In genomic region chr1:31931241-31932225, GRCh38 we compare ENCODE assay signal across 1 cellular context.
TF ChIP-seq lines count a peak whose summit lies in the region.

No MANE protein-coding gene starts in this region.

TF ChIP-seq in K562, 482 proteins besides CTCF, POLR2A, EP300 and RAD21 (continued from another document and continues in another):
- TF ChIP-seq JUND (IDR thresholded peaks at IDR 0.05; ENCODE audit: borderline replicate concordance, low read depth, low read length) (peak; percentile 94), JUND (tag; IDR thresholded peaks at IDR 0.05; ENCODE audit: borderline replicate concordance, low read depth, low read length) (peak; percentile 90), POLR2AphosphoS5 (IDR thresholded peaks at IDR 0.05; ENCODE audit: control insufficient read depth, insufficient read depth, low read depth, low read length) (no peak), ZNF699 (CRISPR knock-in tag; IDR thresholded peaks at IDR 0.05; ENCODE audit: insufficient replicate concordance) (no peak), MAFK (IDR thresholded peaks at IDR 0.05; ENCODE audit: low read length) (no peak; the same call in 1 of the 2 replicates), XRCC5 (IDR thresholded peaks at IDR 0.05; ENCODE audit: low read depth, low read length) (no peak), PML (IDR thresholded peaks at IDR 0.05; ENCODE audit: low read length) (0 out of 2 replicates have a peak, but pooled peaks have one; percentile 30), TBP (optimal IDR thresholded peaks at IDR 0.05; ENCODE audit: low read depth, low read length) (no peak), HBP1 (CRISPR knock-in tag; IDR thresholded peaks at IDR 0.05) (no peak), PKNOX1 (IDR thresholded peaks at IDR 0.05) (peak; percentile 36; the same call in 1 of the 2 replicates), ZNF277 (CRISPR knock-in tag; IDR thresholded peaks at IDR 0.05; ENCODE audit: borderline replicate concordance) (no peak), TAF7 (tag; IDR thresholded peaks at IDR 0.05) (no peak), NFRKB (IDR thresholded peaks at IDR 0.05; ENCODE audit: low read depth) (no peak), CEBPZ (IDR thresholded peaks at IDR 0.05; ENCODE audit: borderline replicate concordance, low read depth, low read length) (no peak), BRF2 (IDR thresholded peaks at IDR 0.05; ENCODE audit: borderline replicate concordance, insufficient read depth, insufficient read length) (no peak), RBM15 (IDR thresholded peaks at IDR 0.05; ENCODE audit: insufficient read depth, low read length) (no peak), ZNF551 (CRISPR knock-in tag; IDR thresholded peaks at IDR 0.05) (no peak), MEIS2 (IDR thresholded peaks at IDR 0.05; ENCODE audit: partially characterized antibody) (peak; percentile 51), TAL1 (IDR thresholded peaks at IDR 0.05) (no peak), GABPB2 (CRISPR knock-in tag; conservative IDR thresholded peaks at IDR 0.05) (no peak), CSDE1 (IDR thresholded peaks at IDR 0.05) (no peak), GABPA (tag; conservative IDR thresholded peaks at IDR 0.05; ENCODE audit: low read depth) (no peak), NR2C2 (CRISPR knock-in tag; IDR thresholded peaks at IDR 0.05) (no peak), NR2C2 (tag; IDR thresholded peaks at IDR 0.05) (no peak), HSF4 (CRISPR knock-in tag; IDR thresholded peaks at IDR 0.05; ENCODE audit: borderline replicate concordance) (no peak), ZNF316 (IDR thresholded peaks at IDR 0.05) (0 out of 2 replicates have a peak, but pooled peaks have one; percentile 40), ZNF146 (CRISPR knock-in tag; IDR thresholded peaks at IDR 0.05; ENCODE audit: unreplicated experiment) (no peak), ETS1 (conservative IDR thresholded peaks at IDR 0.05; ENCODE audit: control insufficient read depth, low read depth, low read length) (no peak), ZNF512 (tag; IDR thresholded peaks at IDR 0.05) (no peak), ZNF232 (CRISPR knock-in tag; IDR thresholded peaks at IDR 0.05) (no peak)
- TF ChIP-seq, protein P1, sequence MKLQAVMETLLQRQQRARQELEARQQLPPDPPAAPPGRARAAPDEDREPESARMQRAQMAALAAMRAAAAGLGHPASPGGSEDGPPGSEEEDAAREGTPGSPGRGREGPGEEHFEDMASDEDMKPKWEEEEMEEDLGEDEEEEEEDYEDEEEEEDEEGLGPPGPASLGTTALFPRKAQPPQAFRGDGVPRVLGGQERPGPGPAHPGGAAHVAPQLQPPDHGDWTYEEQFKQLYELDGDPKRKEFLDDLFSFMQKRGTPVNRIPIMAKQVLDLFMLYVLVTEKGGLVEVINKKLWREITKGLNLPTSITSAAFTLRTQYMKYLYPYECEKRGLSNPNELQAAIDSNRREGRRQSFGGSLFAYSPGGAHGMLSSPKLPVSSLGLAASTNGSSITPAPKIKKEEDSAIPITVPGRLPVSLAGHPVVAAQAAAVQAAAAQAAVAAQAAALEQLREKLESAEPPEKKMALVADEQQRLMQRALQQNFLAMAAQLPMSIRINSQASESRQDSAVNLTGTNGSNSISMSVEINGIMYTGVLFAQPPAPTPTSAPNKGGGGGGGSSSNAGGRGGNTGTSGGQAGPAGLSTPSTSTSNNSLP (IDR thresholded peaks at IDR 0.05; ENCODE audit: borderline replicate concordance, low read depth, low read length): peak; percentile 78
- TF ChIP-seq, protein P2, sequence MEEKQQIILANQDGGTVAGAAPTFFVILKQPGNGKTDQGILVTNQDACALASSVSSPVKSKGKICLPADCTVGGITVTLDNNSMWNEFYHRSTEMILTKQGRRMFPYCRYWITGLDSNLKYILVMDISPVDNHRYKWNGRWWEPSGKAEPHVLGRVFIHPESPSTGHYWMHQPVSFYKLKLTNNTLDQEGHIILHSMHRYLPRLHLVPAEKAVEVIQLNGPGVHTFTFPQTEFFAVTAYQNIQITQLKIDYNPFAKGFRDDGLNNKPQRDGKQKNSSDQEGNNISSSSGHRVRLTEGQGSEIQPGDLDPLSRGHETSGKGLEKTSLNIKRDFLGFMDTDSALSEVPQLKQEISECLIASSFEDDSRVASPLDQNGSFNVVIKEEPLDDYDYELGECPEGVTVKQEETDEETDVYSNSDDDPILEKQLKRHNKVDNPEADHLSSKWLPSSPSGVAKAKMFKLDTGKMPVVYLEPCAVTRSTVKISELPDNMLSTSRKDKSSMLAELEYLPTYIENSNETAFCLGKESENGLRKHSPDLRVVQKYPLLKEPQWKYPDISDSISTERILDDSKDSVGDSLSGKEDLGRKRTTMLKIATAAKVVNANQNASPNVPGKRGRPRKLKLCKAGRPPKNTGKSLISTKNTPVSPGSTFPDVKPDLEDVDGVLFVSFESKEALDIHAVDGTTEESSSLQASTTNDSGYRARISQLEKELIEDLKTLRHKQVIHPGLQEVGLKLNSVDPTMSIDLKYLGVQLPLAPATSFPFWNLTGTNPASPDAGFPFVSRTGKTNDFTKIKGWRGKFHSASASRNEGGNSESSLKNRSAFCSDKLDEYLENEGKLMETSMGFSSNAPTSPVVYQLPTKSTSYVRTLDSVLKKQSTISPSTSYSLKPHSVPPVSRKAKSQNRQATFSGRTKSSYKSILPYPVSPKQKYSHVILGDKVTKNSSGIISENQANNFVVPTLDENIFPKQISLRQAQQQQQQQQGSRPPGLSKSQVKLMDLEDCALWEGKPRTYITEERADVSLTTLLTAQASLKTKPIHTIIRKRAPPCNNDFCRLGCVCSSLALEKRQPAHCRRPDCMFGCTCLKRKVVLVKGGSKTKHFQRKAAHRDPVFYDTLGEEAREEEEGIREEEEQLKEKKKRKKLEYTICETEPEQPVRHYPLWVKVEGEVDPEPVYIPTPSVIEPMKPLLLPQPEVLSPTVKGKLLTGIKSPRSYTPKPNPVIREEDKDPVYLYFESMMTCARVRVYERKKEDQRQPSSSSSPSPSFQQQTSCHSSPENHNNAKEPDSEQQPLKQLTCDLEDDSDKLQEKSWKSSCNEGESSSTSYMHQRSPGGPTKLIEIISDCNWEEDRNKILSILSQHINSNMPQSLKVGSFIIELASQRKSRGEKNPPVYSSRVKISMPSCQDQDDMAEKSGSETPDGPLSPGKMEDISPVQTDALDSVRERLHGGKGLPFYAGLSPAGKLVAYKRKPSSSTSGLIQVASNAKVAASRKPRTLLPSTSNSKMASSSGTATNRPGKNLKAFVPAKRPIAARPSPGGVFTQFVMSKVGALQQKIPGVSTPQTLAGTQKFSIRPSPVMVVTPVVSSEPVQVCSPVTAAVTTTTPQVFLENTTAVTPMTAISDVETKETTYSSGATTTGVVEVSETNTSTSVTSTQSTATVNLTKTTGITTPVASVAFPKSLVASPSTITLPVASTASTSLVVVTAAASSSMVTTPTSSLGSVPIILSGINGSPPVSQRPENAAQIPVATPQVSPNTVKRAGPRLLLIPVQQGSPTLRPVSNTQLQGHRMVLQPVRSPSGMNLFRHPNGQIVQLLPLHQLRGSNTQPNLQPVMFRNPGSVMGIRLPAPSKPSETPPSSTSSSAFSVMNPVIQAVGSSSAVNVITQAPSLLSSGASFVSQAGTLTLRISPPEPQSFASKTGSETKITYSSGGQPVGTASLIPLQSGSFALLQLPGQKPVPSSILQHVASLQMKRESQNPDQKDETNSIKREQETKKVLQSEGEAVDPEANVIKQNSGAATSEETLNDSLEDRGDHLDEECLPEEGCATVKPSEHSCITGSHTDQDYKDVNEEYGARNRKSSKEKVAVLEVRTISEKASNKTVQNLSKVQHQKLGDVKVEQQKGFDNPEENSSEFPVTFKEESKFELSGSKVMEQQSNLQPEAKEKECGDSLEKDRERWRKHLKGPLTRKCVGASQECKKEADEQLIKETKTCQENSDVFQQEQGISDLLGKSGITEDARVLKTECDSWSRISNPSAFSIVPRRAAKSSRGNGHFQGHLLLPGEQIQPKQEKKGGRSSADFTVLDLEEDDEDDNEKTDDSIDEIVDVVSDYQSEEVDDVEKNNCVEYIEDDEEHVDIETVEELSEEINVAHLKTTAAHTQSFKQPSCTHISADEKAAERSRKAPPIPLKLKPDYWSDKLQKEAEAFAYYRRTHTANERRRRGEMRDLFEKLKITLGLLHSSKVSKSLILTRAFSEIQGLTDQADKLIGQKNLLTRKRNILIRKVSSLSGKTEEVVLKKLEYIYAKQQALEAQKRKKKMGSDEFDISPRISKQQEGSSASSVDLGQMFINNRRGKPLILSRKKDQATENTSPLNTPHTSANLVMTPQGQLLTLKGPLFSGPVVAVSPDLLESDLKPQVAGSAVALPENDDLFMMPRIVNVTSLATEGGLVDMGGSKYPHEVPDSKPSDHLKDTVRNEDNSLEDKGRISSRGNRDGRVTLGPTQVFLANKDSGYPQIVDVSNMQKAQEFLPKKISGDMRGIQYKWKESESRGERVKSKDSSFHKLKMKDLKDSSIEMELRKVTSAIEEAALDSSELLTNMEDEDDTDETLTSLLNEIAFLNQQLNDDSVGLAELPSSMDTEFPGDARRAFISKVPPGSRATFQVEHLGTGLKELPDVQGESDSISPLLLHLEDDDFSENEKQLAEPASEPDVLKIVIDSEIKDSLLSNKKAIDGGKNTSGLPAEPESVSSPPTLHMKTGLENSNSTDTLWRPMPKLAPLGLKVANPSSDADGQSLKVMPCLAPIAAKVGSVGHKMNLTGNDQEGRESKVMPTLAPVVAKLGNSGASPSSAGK (IDR thresholded peaks at IDR 0.05): no peak
